Comparison of ENCODE assay signal across 1 cellular context in the genomic region with DNA sequence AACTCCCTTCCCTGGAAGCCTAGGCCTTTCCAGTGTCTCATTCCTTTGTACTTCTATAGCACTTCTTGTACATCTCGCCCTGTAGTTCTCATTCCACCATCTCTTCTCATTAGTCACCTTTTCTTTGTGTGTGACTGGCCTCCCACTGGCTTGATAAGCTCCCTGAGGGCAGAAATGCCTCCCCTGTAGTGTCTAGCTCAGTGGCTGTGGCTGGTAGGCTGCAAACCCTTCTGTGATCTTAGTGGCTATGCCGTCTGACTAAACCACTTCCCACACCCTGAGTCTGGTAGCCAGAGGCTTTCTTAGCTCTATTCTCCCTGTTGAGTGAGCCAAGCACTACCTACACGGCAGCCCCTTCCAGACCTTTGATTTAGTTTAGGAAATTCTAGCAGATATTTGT.
TF ChIP-seq lines count a peak whose summit lies in the region.

No MANE protein-coding gene starts in this region.

TF ChIP-seq in IMR-90, 13 proteins besides CTCF, POLR2A, EP300 and RAD21:
- TF ChIP-seq FOS (IDR thresholded peaks at IDR 0.05; ENCODE audit: low read depth, low read length), result no peak
- TF ChIP-seq RCOR1 (IDR thresholded peaks at IDR 0.05; ENCODE audit: insufficient replicate concordance, low read length), result no peak
- TF ChIP-seq ELK1 (IDR thresholded peaks at IDR 0.05; ENCODE audit: borderline replicate concordance, low read depth, low read length), result no peak
- TF ChIP-seq CEBPB (IDR thresholded peaks at IDR 0.05; ENCODE audit: low read depth, low read length), result no peak
- no peak for TF ChIP-seq MXI1 (IDR thresholded peaks at IDR 0.05; ENCODE audit: borderline replicate concordance, low read depth, low read length)
- TF ChIP-seq BHLHE40 (IDR thresholded peaks at IDR 0.05; ENCODE audit: low read depth, low read length), result no peak
- no peak for TF ChIP-seq USF2 (IDR thresholded peaks at IDR 0.05; ENCODE audit: low read depth, low read length)
- TF ChIP-seq MAFK (IDR thresholded peaks at IDR 0.05; ENCODE audit: low read depth, low read length), result no peak
- TF ChIP-seq CHD1 (IDR thresholded peaks at IDR 0.05; ENCODE audit: low read depth, low read length), result no peak
- TF ChIP-seq NFE2L2 (IDR thresholded peaks at IDR 0.05; ENCODE audit: low read depth, low read length), result no peak
- TF ChIP-seq SMC3 (IDR thresholded peaks at IDR 0.05; ENCODE audit: low read depth, low read length), result no peak
- TF ChIP-seq RFX5 (IDR thresholded peaks at IDR 0.05; ENCODE audit: low read depth, low read length), result no peak
- no peak for TF ChIP-seq MAZ (IDR thresholded peaks at IDR 0.05; ENCODE audit: borderline replicate concordance, low read depth, low read length)
